In the genomic region with DNA sequence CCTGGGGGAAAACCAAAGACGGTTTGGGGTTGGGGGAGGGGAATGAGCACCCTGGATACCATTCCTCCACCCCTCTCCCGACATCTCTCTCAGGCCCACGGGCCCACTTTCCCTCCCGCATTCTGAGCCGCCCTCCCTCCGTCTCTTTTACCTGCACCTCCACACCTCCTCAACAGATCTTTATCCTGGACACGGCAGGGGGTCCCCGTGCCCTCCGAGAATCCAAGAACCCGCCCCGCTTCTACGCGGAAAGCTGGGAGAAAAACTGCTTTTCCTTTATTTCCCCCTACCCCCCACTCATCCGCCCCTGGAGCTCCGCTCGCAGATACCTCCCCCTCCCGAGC, we compare ENCODE assay signal across 8 cellular contexts.
A peak's percentile ranks its signal among the peaks of the same experiment; 100 is the strongest.
DNase-seq lines count a peak whose midpoint lies in the region; ATAC-seq and TF ChIP-seq lines count a peak whose summit lies in the region.

No MANE protein-coding gene starts in this region.

- H2AFZ ChIP-seq in fibroblast of lung (ENCODE audit: low read length): no peak overlapping the region

- no peaks in the 10 kb centered on the region for H3K27me3 ChIP-seq in BLaER1
- no peaks in the 10 kb centered on the region for H3K27me3 ChIP-seq in RWPE2 (ENCODE audit: insufficient read depth, poor library complexity, severe bottlenecking)
- no peaks in the 10 kb centered on the region for H3K27me3 ChIP-seq in fibroblast of lung (ENCODE audit: control insufficient read depth, insufficient read depth, low read length)

- H3K4me3 ChIP-seq in BLaER1 (peak overlapping the region; percentile 72), RWPE2 (ENCODE audit: severe bottlenecking) (no peak overlapping the region), fibroblast of lung (replicated peaks in 1 of 4; ENCODE audit: control extremely low read depth in 1 of 4, insufficient read depth in 1 of 4, low read depth in 3 of 4, low read length in 4 of 4) (peak overlapping the region; percentile 59 to 92 (median 78))

- H3K4me3 Mint-ChIP-seq in progenitor cell of endocrine pancreas (ENCODE audit: low read depth): peak overlapping the region; percentile 68
- H3K4me3 Mint-ChIP-seq in stimulated activated effector memory CD8-positive, alpha-beta T cell treated with anti-CD3 and anti-CD28 coated beads, Interleukin-12 subunit alpha, Interleukin-12 subunit beta, amount 100 ng/mL, for 72 hours: no peak overlapping the region

- H3K27ac ChIP-seq in BLaER1 (no peak overlapping the region), RWPE2 (ENCODE audit: poor library complexity, severe bottlenecking) (peak overlapping the region; percentile 51), fibroblast of lung (ENCODE audit: insufficient read depth, low read length) (peak overlapping the region; percentile 83)

- H3K9ac ChIP-seq in BLaER1 (peak overlapping the region; percentile 76), fibroblast of lung (ENCODE audit: insufficient read depth, low read length) (peak overlapping the region; percentile 83)

- H4K20me1 ChIP-seq in BLaER1: peaks cover 66% of the 10 kb centered on the region
- H4K20me1 ChIP-seq in fibroblast of lung (ENCODE audit: control insufficient read depth, extremely low read depth, insufficient read depth, low read length): peaks cover 5% of the 10 kb centered on the region

- ATAC-seq in RWPE2 (ENCODE audit: low read depth) (no peak), HG03457 (IDR thresholded peaks at IDR 0.05; ENCODE audit: unreplicated experiment) (no peak)
- ATAC-seq in stimulated activated effector memory CD8-positive, alpha-beta T cell treated with anti-CD3 and anti-CD28 coated beads, Interleukin-12 subunit alpha, Interleukin-12 subunit beta, amount 100 ng/mL, for 72 hours: no peak

- peaks cover 10% of the 10 kb centered on the region for H3K4me1 Mint-ChIP-seq in progenitor cell of endocrine pancreas (ENCODE audit: low read depth)
- H3K4me1 Mint-ChIP-seq in stimulated activated effector memory CD8-positive, alpha-beta T cell treated with anti-CD3 and anti-CD28 coated beads, Interleukin-12 subunit alpha, Interleukin-12 subunit beta, amount 100 ng/mL, for 72 hours: no peaks in the 10 kb centered on the region

- TF ChIP-seq CTCF in RWPE2 (IDR thresholded peaks at IDR 0.05; ENCODE audit: poor library complexity, severe bottlenecking) (no peak), fibroblast of lung (conservative IDR thresholded peaks at IDR 0.05 in 1 of 2, IDR thresholded peaks at IDR 0.05 in 1 of 2; ENCODE audit: low read depth in 1 of 2, low read length in 2 of 2) (no peak), progenitor cell of endocrine pancreas (IDR thresholded peaks at IDR 0.05; ENCODE audit: unreplicated experiment) (no peak)

- peak overlapping the region; percentile 93 for H3K4me2 ChIP-seq in BLaER1
- peak overlapping the region; percentile 94 for H3K4me2 ChIP-seq in fibroblast of lung (ENCODE audit: extremely low read depth, insufficient read depth, low read length)

- no peaks in the 10 kb centered on the region for H3K9me3 ChIP-seq in BLaER1
- H3K9me3 ChIP-seq in RWPE2 (ENCODE audit: severe bottlenecking): no peaks in the 10 kb centered on the region
- no peaks in the 10 kb centered on the region for H3K9me3 ChIP-seq in fibroblast of lung (ENCODE audit: control insufficient read depth, insufficient read depth, low read depth, low read length)

- no peaks in the 10 kb centered on the region for H3K9me3 Mint-ChIP-seq in progenitor cell of endocrine pancreas (ENCODE audit: low read depth)
- no peaks in the 10 kb centered on the region for H3K9me3 Mint-ChIP-seq in stimulated activated effector memory CD8-positive, alpha-beta T cell treated with anti-CD3 and anti-CD28 coated beads, Interleukin-12 subunit alpha, Interleukin-12 subunit beta, amount 100 ng/mL, for 72 hours

- H3K27ac Mint-ChIP-seq in progenitor cell of endocrine pancreas: no peak overlapping the region
- H3K27ac Mint-ChIP-seq in stimulated activated effector memory CD8-positive, alpha-beta T cell treated with anti-CD3 and anti-CD28 coated beads, Interleukin-12 subunit alpha, Interleukin-12 subunit beta, amount 100 ng/mL, for 72 hours: no peak overlapping the region

- no peaks in the 10 kb centered on the region for H3K36me3 Mint-ChIP-seq in progenitor cell of endocrine pancreas (ENCODE audit: insufficient read depth)
- no peaks in the 10 kb centered on the region for H3K36me3 Mint-ChIP-seq in stimulated activated effector memory CD8-positive, alpha-beta T cell treated with anti-CD3 and anti-CD28 coated beads, Interleukin-12 subunit alpha, Interleukin-12 subunit beta, amount 100 ng/mL, for 72 hours

- H3K79me2 ChIP-seq in fibroblast of lung (ENCODE audit: control insufficient read depth, insufficient read depth, low read length): peaks cover 66% of the 10 kb centered on the region

- peaks cover 65% of the 10 kb centered on the region for H3K27me3 Mint-ChIP-seq in progenitor cell of endocrine pancreas

- H3K4me1 ChIP-seq in BLaER1 (peaks cover 65% of the 10 kb centered on the region), RWPE2 (ENCODE audit: insufficient read depth, poor library complexity, severe bottlenecking) (peaks cover 4% of the 10 kb centered on the region), fibroblast of lung (ENCODE audit: control insufficient read depth, extremely low read depth, insufficient read depth, low read length) (peaks cover 32% of the 10 kb centered on the region)

- DNase-seq in RWPE2 (ENCODE audit: low spot score) (no peak), fibroblast of lung (ENCODE audit: low read depth in 2 of 2) (no peak), progenitor cell of endocrine pancreas (ENCODE audit: low spot score, unreplicated experiment) (no peak), GM19238 (ENCODE audit: insufficient read length, low spot score) (no peak), DMS53 (lab: John Stamatoyannopoulos, UW) (no peak)
- no peak for DNase-seq in stimulated activated effector memory CD8-positive, alpha-beta T cell treated with anti-CD3 and anti-CD28 coated beads, Interleukin-12 subunit alpha, Interleukin-12 subunit beta, amount 100 ng/mL, for 72 hours (ENCODE audit: low spot score in 2 of 2)

- H3K36me3 ChIP-seq in BLaER1 (peaks cover 22% of the 10 kb centered on the region), RWPE2 (ENCODE audit: low read depth) (no peaks in the 10 kb centered on the region), fibroblast of lung (ENCODE audit: control insufficient read depth, insufficient read depth, low read length) (peaks cover 14% of the 10 kb centered on the region)
